In the genomic region with DNA sequence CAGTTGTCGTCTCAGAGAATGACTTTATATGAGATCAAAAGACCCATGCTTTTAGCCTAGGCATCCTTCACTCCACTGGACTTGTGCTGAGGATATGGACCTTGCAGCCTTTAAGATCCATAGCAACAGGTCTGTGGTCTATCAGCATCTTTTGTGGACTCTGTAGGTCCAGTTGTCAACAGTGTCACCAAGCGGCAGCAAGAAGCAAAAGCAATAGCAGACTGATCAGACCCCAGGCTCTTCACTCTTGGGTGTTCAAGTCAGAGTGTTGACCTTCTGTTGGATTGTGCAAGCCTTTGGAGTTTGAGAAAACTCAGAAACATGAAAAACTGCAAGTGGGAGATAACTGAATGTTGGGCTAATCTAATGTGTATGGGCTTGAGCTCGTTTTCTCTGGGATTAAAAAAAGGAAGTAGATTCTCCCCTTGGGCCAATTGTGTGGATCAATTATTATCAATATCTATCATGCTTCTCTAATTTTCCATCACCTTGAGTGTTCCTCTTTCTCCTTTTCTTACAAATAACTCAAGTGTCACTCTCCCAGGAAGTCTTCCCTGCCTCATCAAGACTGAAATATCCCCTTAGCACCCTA, we compare ENCODE assay signal across 11 cellular contexts.
A peak's percentile ranks its signal among the peaks of the same experiment; 100 is the strongest.
DNase-seq lines count a peak whose midpoint lies in the region; ATAC-seq and TF ChIP-seq lines count a peak whose summit lies in the region.
"Had no signal": no experiment of that assay in that cellular context is flagged by ENCODE, and none has a peak within 500 bp of the region (broad histone marks: within the 10 kb centered on the region; RNA-seq: fewer than 3 reads in every experiment).

No MANE protein-coding gene starts in this region.

- peak; percentile 38 for DNase-seq in Daoy (ENCODE audit: low read depth)
- peak; percentile 70 for DNase-seq in OCI-M1 (lab: John Stamatoyannopoulos, UW)
- DNase-seq in iPS DF 4.7 (ENCODE audit: extremely low read depth, low spot score) = peak; percentile 9
- no peak for DNase-seq in coronary artery (ENCODE audit: low spot score)
- no peak for DNase-seq in T-helper 2 cell treated with Interferon-gamma antibody and Interleukin-4, amounts not matched to agents 5 μg/mL and 100 μg/mL, for 36 hours (ENCODE audit: low spot score)
- DNase-seq in T-helper 9 cell = no peak
- DNase-seq: left cardiac atrium, NCI-H2227 treated with DMSO at 0.1 percent for 48 hours, testis had no signal

- no peaks in the 10 kb centered on the region for H3K4me1 Mint-ChIP-seq in T-helper 2 cell treated with Interferon-gamma antibody and Interleukin-4, amounts not matched to agents 5 μg/mL and 100 μg/mL, for 36 hours (ENCODE audit: low read depth)

- no peak overlapping the region for H3K27ac ChIP-seq in coronary artery
- H3K27ac ChIP-seq: testis had no signal

- H3K4me3 ChIP-seq in coronary artery = no peak overlapping the region
- H3K4me3 ChIP-seq: testis had no signal

- peaks cover 6% of the 10 kb centered on the region for H3K9me3 Mint-ChIP-seq in T-helper 2 cell treated with Interferon-gamma antibody and Interleukin-4, amounts not matched to agents 5 μg/mL and 100 μg/mL, for 36 hours

- no peak for TF ChIP-seq CTCF in coronary artery (IDR thresholded peaks at IDR 0.05)

- H3K27ac Mint-ChIP-seq in T-helper 2 cell treated with Interferon-gamma antibody and Interleukin-4, amounts not matched to agents 5 μg/mL and 100 μg/mL, for 36 hours = no peak overlapping the region

- H3K4me3 Mint-ChIP-seq in T-helper 2 cell treated with Interferon-gamma antibody and Interleukin-4, amounts not matched to agents 5 μg/mL and 100 μg/mL, for 36 hours = no peak overlapping the region

- no peaks in the 10 kb centered on the region for H3K36me3 Mint-ChIP-seq in T-helper 2 cell treated with Interferon-gamma antibody and Interleukin-4, amounts not matched to agents 5 μg/mL and 100 μg/mL, for 36 hours (ENCODE audit: low read depth)

- peaks cover 9% of the 10 kb centered on the region for H3K27me3 Mint-ChIP-seq in T-helper 2 cell treated with Interferon-gamma antibody and Interleukin-4, amounts not matched to agents 5 μg/mL and 100 μg/mL, for 36 hours (ENCODE audit: low read depth)

- ATAC-seq in GM21447 (IDR thresholded peaks at IDR 0.05; ENCODE audit: unreplicated experiment) (peak; percentile 82), GM21423 (IDR thresholded peaks at IDR 0.05; ENCODE audit: unreplicated experiment) (no peak)
- ATAC-seq: left cardiac atrium had no signal

Comparison
In these comparisons a context has a peak if more than half of its experiments do, and no peak if none do; other contexts are left out.
1. DNase-seq: peak in Daoy (single experiment), OCI-M1 (single experiment) and iPS DF 4.7 (single experiment); none in coronary artery (single experiment), T-helper 2 cell treated with Interferon-gamma antibody and Interleukin-4, amounts not matched to agents 5 μg/mL and 100 μg/mL, for 36 hours (single experiment) and T-helper 9 cell (single experiment).